Comparison of ENCODE assay signal across 15 cellular contexts in genomic region chr4:2915789-2916188, GRCh38.
"Had no signal": no experiment of that assay in that cellular context is flagged by ENCODE, and none has a peak within 500 bp of the region (broad histone marks: within the 10 kb centered on the region; RNA-seq: fewer than 3 reads in every experiment).

No MANE protein-coding gene starts in this region.

- H3K4me1 ChIP-seq: right atrium auricular region, suprapubic skin, tibial artery had no signal

- ATAC-seq: mucosa of descending colon; naive thymus-derived CD8-positive, alpha-beta T cell; stimulated activated effector memory CD8-positive, alpha-beta T cell treated with anti-CD3 and anti-CD28 coated beads, Interleukin-12 subunit alpha, Interleukin-12 subunit beta, amount 100 ng/mL, for 72 hours had no signal

- H3K27me3 ChIP-seq: hepatocyte, neutrophil, right atrium auricular region, suprapubic skin, tibial artery had no signal

- H3K27ac ChIP-seq: coronary artery, hepatocyte, neutrophil, right atrium auricular region, suprapubic skin, tibial artery had no signal

- H2AFZ ChIP-seq: hepatocyte had no signal

- H3K4me2 ChIP-seq: hepatocyte had no signal

- H3K4me3 ChIP-seq: coronary artery, hepatocyte, mucosa of descending colon, right atrium auricular region, suprapubic skin, tibial artery had no signal

- H3K9me3 ChIP-seq: mucosa of descending colon, neutrophil, right atrium auricular region, suprapubic skin, tibial artery had no signal

- DNase-seq: effector CD4-positive, alpha-beta T cell; endodermal cell; foreskin melanocyte; naive thymus-derived CD8-positive, alpha-beta T cell; stimulated activated CD4-positive, alpha-beta T cell treated with anti-CD3 and anti-CD28 coated beads, Interleukin-4, amount 100 ng/mL, for 1 hour; stimulated activated CD8-positive, alpha-beta memory T cell treated with anti-CD3 and anti-CD28 coated beads, Interleukin-4, amount 100 ng/mL, for 48 hours; stimulated activated naive CD8-positive, alpha-beta T cell treated with anti-CD3 and anti-CD28 coated beads, Interleukin-15, Interleukin-2, amounts not matched to agents 100 U/mL and 50 U/mL, for 24 hours; tibial artery had no signal
